In genomic region chr18:46814394-46814793, GRCh38 we compare ENCODE assay signal across 30 cellular contexts. TPM values are rescaled to one million over a fixed set of nuclear protein-coding genes. Genes with fewer than 3 reads are reported as not detected.
"Had no signal": no experiment of that assay in that cellular context is flagged by ENCODE, and none has a peak within 500 bp of the region (broad histone marks: within the 10 kb centered on the region; RNA-seq: fewer than 3 reads in every experiment).

No MANE protein-coding gene starts in this region.

- H3K9me3 ChIP-seq: adrenal gland, body of pancreas, gastrocnemius medialis had no signal

- H3K27me3 ChIP-seq: adrenal gland, body of pancreas, foreskin keratinocyte, gastrocnemius medialis had no signal

- H3K9me3 Mint-ChIP-seq: activated CD4-positive, alpha-beta memory T cell treated with anti-CD3 and anti-CD28 coated beads for 36 hours; activated CD4-positive, alpha-beta T cell treated with anti-CD3 and anti-CD28 coated beads, Interleukin-2, amount 10 ng/mL, durations not matched to agents 24 days and 14 days; activated naive CD4-positive, alpha-beta T cell treated with anti-CD3 and anti-CD28 coated beads for 36 hours; activated naive CD4-positive, alpha-beta T cell treated with anti-CD3 and anti-CD28 coated beads, Interleukin-2, amount 50 U/mL, for 24 hours; activated naive CD8-positive, alpha-beta T cell treated with anti-CD3 and anti-CD28 coated beads for 36 hours; activated naive CD8-positive, alpha-beta T cell treated with anti-CD3 and anti-CD28 coated beads, Interleukin-2, amount 50 U/mL, for 24 hours; activated T-helper 1 cell treated with anti-CD3 and anti-CD28 coated beads, Interleukin-12 subunit alpha, Interleukin-12 subunit beta, Interleukin-2, Interleukin-4 antibody, amounts not matched to agents 30 ng/mL and 10 ng/mL and 1 ng/mL, durations not matched to agents 14 hours and 24 hours and 36 hours; activated T-helper 2 cell treated with anti-CD3 and anti-CD28 coated beads, Interferon-gamma antibody, Interleukin-2, Interleukin-4, amounts not matched to agents 10 μg/mL and 5 μg/mL and 100 μg/mL, durations not matched to agents 14 hours and 24 hours and 36 hours had no signal

- H3K4me1 Mint-ChIP-seq: activated CD4-positive, alpha-beta T cell treated with anti-CD3 and anti-CD28 coated beads for 36 hours; activated CD4-positive, alpha-beta T cell treated with anti-CD3 and anti-CD28 coated beads, Interleukin-2, amount 10 ng/mL, durations not matched to agents 24 days and 14 days; activated CD8-positive, alpha-beta memory T cell treated with anti-CD3 and anti-CD28 coated beads, Interleukin-2, amount 10 ng/mL, durations not matched to agents 7 days and 5 days; activated naive CD8-positive, alpha-beta T cell treated with anti-CD3 and anti-CD28 coated beads, Interleukin-2, amount 50 U/mL, for 24 hours had no signal

- DNase-seq: activated CD4-positive, alpha-beta memory T cell treated with anti-CD3 and anti-CD28 coated beads for 36 hours; activated CD4-positive, alpha-beta T cell treated with anti-CD3 and anti-CD28 coated beads for 36 hours; activated CD4-positive, alpha-beta T cell treated with anti-CD3 and anti-CD28 coated beads, Interleukin-2, amount 10 ng/mL, durations not matched to agents 24 days and 14 days; activated CD4-positive, CD25-positive, alpha-beta regulatory T cell; activated CD4-positive, CD25-positive, alpha-beta regulatory T cell treated with anti-CD3 and anti-CD28 coated beads, Interleukin-2, amount 50 U/mL, for 72 hours; activated CD8-positive, alpha-beta memory T cell treated with anti-CD3 and anti-CD28 coated beads, Interleukin-2, amount 10 ng/mL, durations not matched to agents 7 days and 5 days; activated CD8-positive, alpha-beta memory T cell treated with anti-CD3 and anti-CD28 coated beads, Interleukin-2, amount 50 U/mL, for 4 hours; activated CD8-positive, alpha-beta T cell treated with anti-CD3 and anti-CD28 coated beads, Interleukin-2, amount 10 ng/mL, durations not matched to agents 7 days and 5 days; activated effector memory CD4-positive, alpha-beta T cell treated with anti-CD3 and anti-CD28 coated beads, Interleukin-2, amount 50 U/mL, for 16 hours; activated naive CD4-positive, alpha-beta T cell treated with anti-CD3 and anti-CD28 coated beads for 36 hours; activated naive CD8-positive, alpha-beta T cell treated with anti-CD3 and anti-CD28 coated beads for 36 hours; activated naive CD8-positive, alpha-beta T cell treated with anti-CD3 and anti-CD28 coated beads, Interleukin-2, amount 50 U/mL, for 24 hours; activated T-cell treated with anti-CD3 and anti-CD28 coated beads, Interleukin-2, amount 50 U/mL, for 1 hour; activated T-cell treated with anti-CD3 and anti-CD28 coated beads, Interleukin-2, amount 50 U/mL, for 48 hours; adrenal gland; amygdala; aorta; body of pancreas; caudate nucleus; effector CD8-positive, alpha-beta T cell; foreskin keratinocyte; gastrocnemius medialis; glutamatergic neuron; T-helper 1 cell; T-helper 2 cell had no signal

- H3K27ac ChIP-seq: adrenal gland, body of pancreas, epithelial cell of prostate, foreskin keratinocyte, gastrocnemius medialis had no signal

- H3K4me3 Mint-ChIP-seq: activated CD4-positive, alpha-beta memory T cell treated with anti-CD3 and anti-CD28 coated beads for 36 hours; activated CD4-positive, alpha-beta T cell treated with anti-CD3 and anti-CD28 coated beads for 36 hours; activated CD4-positive, alpha-beta T cell treated with anti-CD3 and anti-CD28 coated beads, Interleukin-2, amount 10 ng/mL, durations not matched to agents 24 days and 14 days; activated CD8-positive, alpha-beta memory T cell treated with anti-CD3 and anti-CD28 coated beads, Interleukin-2, amount 10 ng/mL, durations not matched to agents 7 days and 5 days; activated CD8-positive, alpha-beta T cell treated with anti-CD3 and anti-CD28 coated beads, Interleukin-2, amount 10 ng/mL, durations not matched to agents 7 days and 5 days; activated naive CD4-positive, alpha-beta T cell treated with anti-CD3 and anti-CD28 coated beads for 36 hours; activated naive CD4-positive, alpha-beta T cell treated with anti-CD3 and anti-CD28 coated beads, Interleukin-2, amount 50 U/mL, for 24 hours; activated naive CD8-positive, alpha-beta T cell treated with anti-CD3 and anti-CD28 coated beads for 36 hours; activated naive CD8-positive, alpha-beta T cell treated with anti-CD3 and anti-CD28 coated beads, Interleukin-2, amount 50 U/mL, for 24 hours; activated T-helper 1 cell treated with anti-CD3 and anti-CD28 coated beads, Interleukin-12 subunit alpha, Interleukin-12 subunit beta, Interleukin-2, Interleukin-4 antibody, amounts not matched to agents 30 ng/mL and 10 ng/mL and 1 ng/mL, durations not matched to agents 14 hours and 24 hours and 36 hours had no signal

- ATAC-seq: activated CD4-positive, alpha-beta T cell treated with anti-CD3 and anti-CD28 coated beads for 36 hours; activated CD8-positive, alpha-beta memory T cell treated with anti-CD3 and anti-CD28 coated beads, Interleukin-2, amount 10 ng/mL, durations not matched to agents 7 days and 5 days; activated CD8-positive, alpha-beta T cell treated with anti-CD3 and anti-CD28 coated beads, Interleukin-2, amount 10 ng/mL, durations not matched to agents 7 days and 5 days; activated naive CD8-positive, alpha-beta T cell treated with anti-CD3 and anti-CD28 coated beads, Interleukin-2, amount 50 U/mL, for 24 hours; body of pancreas; foreskin keratinocyte; gastrocnemius medialis had no signal

- H3K27ac Mint-ChIP-seq: activated CD4-positive, alpha-beta memory T cell treated with anti-CD3 and anti-CD28 coated beads for 36 hours; activated CD4-positive, alpha-beta T cell treated with anti-CD3 and anti-CD28 coated beads for 36 hours; activated CD4-positive, alpha-beta T cell treated with anti-CD3 and anti-CD28 coated beads, Interleukin-2, amount 10 ng/mL, durations not matched to agents 24 days and 14 days; activated CD8-positive, alpha-beta memory T cell treated with anti-CD3 and anti-CD28 coated beads, Interleukin-2, amount 10 ng/mL, durations not matched to agents 7 days and 5 days; activated CD8-positive, alpha-beta T cell treated with anti-CD3 and anti-CD28 coated beads, Interleukin-2, amount 10 ng/mL, durations not matched to agents 7 days and 5 days; activated naive CD4-positive, alpha-beta T cell treated with anti-CD3 and anti-CD28 coated beads for 36 hours; activated naive CD4-positive, alpha-beta T cell treated with anti-CD3 and anti-CD28 coated beads, Interleukin-2, amount 50 U/mL, for 24 hours; activated naive CD8-positive, alpha-beta T cell treated with anti-CD3 and anti-CD28 coated beads for 36 hours; activated naive CD8-positive, alpha-beta T cell treated with anti-CD3 and anti-CD28 coated beads, Interleukin-2, amount 50 U/mL, for 24 hours; activated T-helper 1 cell treated with anti-CD3 and anti-CD28 coated beads, Interleukin-12 subunit alpha, Interleukin-12 subunit beta, Interleukin-2, Interleukin-4 antibody, amounts not matched to agents 30 ng/mL and 10 ng/mL and 1 ng/mL, durations not matched to agents 14 hours and 24 hours and 36 hours; activated T-helper 2 cell treated with anti-CD3 and anti-CD28 coated beads, Interferon-gamma antibody, Interleukin-2, Interleukin-4, amounts not matched to agents 10 μg/mL and 5 μg/mL and 100 μg/mL, durations not matched to agents 14 hours and 24 hours and 36 hours had no signal

- H3K36me3 ChIP-seq: adrenal gland, gastrocnemius medialis had no signal

- H3K27me3 Mint-ChIP-seq: activated CD4-positive, alpha-beta memory T cell treated with anti-CD3 and anti-CD28 coated beads for 36 hours; activated CD4-positive, alpha-beta T cell treated with anti-CD3 and anti-CD28 coated beads for 36 hours; activated CD4-positive, alpha-beta T cell treated with anti-CD3 and anti-CD28 coated beads, Interleukin-2, amount 10 ng/mL, durations not matched to agents 24 days and 14 days; activated CD8-positive, alpha-beta memory T cell treated with anti-CD3 and anti-CD28 coated beads, Interleukin-2, amount 10 ng/mL, durations not matched to agents 7 days and 5 days; activated naive CD4-positive, alpha-beta T cell treated with anti-CD3 and anti-CD28 coated beads, Interleukin-2, amount 50 U/mL, for 24 hours; activated naive CD8-positive, alpha-beta T cell treated with anti-CD3 and anti-CD28 coated beads for 36 hours; activated naive CD8-positive, alpha-beta T cell treated with anti-CD3 and anti-CD28 coated beads, Interleukin-2, amount 50 U/mL, for 24 hours had no signal

- H3K4me3 ChIP-seq: adrenal gland, body of pancreas, gastrocnemius medialis had no signal

- H3K4me1 ChIP-seq: adrenal gland, body of pancreas, foreskin keratinocyte had no signal

RNA-seq across cellular contexts. Expression of gene ST8SIA5, which starts 57.5 kb away (rescaled TPM):
- total RNA-seq: activated CD4-positive, alpha-beta memory T cell treated with anti-CD3 and anti-CD28 coated beads for 36 hours; activated CD4-positive, alpha-beta T cell treated with anti-CD3 and anti-CD28 coated beads for 36 hours; activated CD4-positive, alpha-beta T cell treated with anti-CD3 and anti-CD28 coated beads, Interleukin-2, amount 10 ng/mL, durations not matched to agents 24 days and 14 days; activated CD8-positive, alpha-beta memory T cell treated with anti-CD3 and anti-CD28 coated beads for 36 hours; activated CD8-positive, alpha-beta T cell treated with anti-CD3 and anti-CD28 coated beads, Interleukin-2, amount 10 ng/mL, durations not matched to agents 7 days and 5 days; activated naive CD4-positive, alpha-beta T cell treated with anti-CD3 and anti-CD28 coated beads for 36 hours; activated naive CD8-positive, alpha-beta T cell treated with anti-CD3 and anti-CD28 coated beads for 36 hours; activated T-helper 1 cell treated with anti-CD3 and anti-CD28 coated beads, Interleukin-12 subunit alpha, Interleukin-12 subunit beta, Interleukin-2, Interleukin-4 antibody, amounts not matched to agents 30 ng/mL and 10 ng/mL and 1 ng/mL, durations not matched to agents 14 hours and 24 hours and 36 hours; foreskin keratinocyte had no signal
- polyA plus RNA-seq: foreskin keratinocyte had no signal
